Comparison of ENCODE assay signal across 18 cellular contexts in the genomic region with DNA sequence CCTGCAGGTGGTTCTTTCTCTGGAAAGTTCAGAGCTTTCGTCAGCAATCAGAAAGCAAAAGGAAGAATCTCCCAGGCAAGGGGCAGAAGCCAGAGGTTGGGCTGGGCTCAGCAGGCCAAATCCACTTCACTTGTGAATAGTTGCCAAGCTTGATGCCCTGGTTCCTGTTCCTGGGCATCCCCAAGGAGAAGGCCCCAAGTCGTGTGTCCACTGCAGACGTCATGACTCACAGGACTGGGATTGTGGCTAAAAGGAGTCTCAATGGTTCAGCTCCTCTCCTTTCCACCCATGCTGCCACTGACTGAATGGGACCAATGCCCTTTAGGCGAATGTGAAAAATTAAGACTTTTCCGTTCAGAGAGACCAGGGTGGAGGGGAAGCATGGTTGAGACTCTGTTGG. TPM values are rescaled to one million over a fixed set of nuclear protein-coding genes. Genes with fewer than 3 reads are reported as not detected.
A peak's percentile ranks its signal among the peaks of the same experiment; 100 is the strongest.
DNase-seq lines count a peak whose midpoint lies in the region; ATAC-seq and TF ChIP-seq lines count a peak whose summit lies in the region.
"Had no signal": no experiment of that assay in that cellular context is flagged by ENCODE, and none has a peak within 500 bp of the region (broad histone marks: within the 10 kb centered on the region; RNA-seq: fewer than 3 reads in every experiment).

No MANE protein-coding gene starts in this region.

- no peaks in the 10 kb centered on the region for H3K27me3 ChIP-seq in GM23248 (replicated peaks; ENCODE audit: insufficient read depth)
- H3K27me3 ChIP-seq in thyroid gland, result no peaks in the 10 kb centered on the region
- H3K27me3 ChIP-seq: BLaER1, ovary, SJCRH30 had no signal

- H3K9me2 ChIP-seq in GM23248 (ENCODE audit: insufficient read depth), result no peaks in the 10 kb centered on the region

- no peaks in the 10 kb centered on the region for H4K20me1 ChIP-seq in GM23248 (ENCODE audit: insufficient read depth)
- H4K20me1 ChIP-seq: BLaER1 had no signal

- H3K27ac ChIP-seq in GM23248, result peak overlapping the region; percentile 87
- peak overlapping the region in 1 of 3 donors; percentile 1 for H3K27ac ChIP-seq in thyroid gland
- H3K27ac ChIP-seq: BLaER1, lower lobe of right lung, ovary, SJCRH30 had no signal

- H3K9ac ChIP-seq in GM23248, result no peak overlapping the region
- H3K9ac ChIP-seq: BLaER1 had no signal

- intact Hi-C loops in thyroid gland (cut with DNase I), result no loop called here

- H3K9me3 ChIP-seq in GM23248 (ENCODE audit: low read depth) (no peaks in the 10 kb centered on the region), thyroid gland (no peaks in the 10 kb centered on the region)
- H3K9me3 ChIP-seq: BLaER1, lower lobe of right lung, ovary, SJCRH30 had no signal

- DNase-seq in GM23248 (peak; percentile 71), glomerular visceral epithelial cell (ENCODE audit: extremely low spot score) (peak; percentile 79), thyroid gland (peak; percentile 55 to 58), erythroblast (lab: John Stamatoyannopoulos, UW) (no peak), NCI-H446 treated with DMSO at 0.1 percent for 48 hours (lab: John Stamatoyannopoulos, UW) (no peak)
- DNase-seq: activated T-cell treated with anti-CD3 and anti-CD28 coated beads, Interleukin-2, amount 50 U/mL, for 72 hours; KBM-7; lower lobe of right lung; NCI-H1048; NCI-H2081; NCI-H524 treated with DMSO at 0.1 percent for 48 hours; ovary; SJCRH30; stimulated activated CD4-positive, alpha-beta T cell treated with anti-CD3 and anti-CD28 coated beads, Interleukin-4, amount 100 ng/mL, for 4 hours had no signal

- TF ChIP-seq POLR2A in thyroid gland (IDR thresholded peaks at IDR 0.05), result no peak
- no peak for TF ChIP-seq POLR2A in erythroblast (IDR thresholded peaks at IDR 0.05; ENCODE audit: low read length)

- TF ChIP-seq CTCF in thyroid gland (IDR thresholded peaks at IDR 0.05), result no peak

- WGBS in GM23248 (ENCODE audit: low coverage in 1 of 2, low lambda C conversion rate in 2 of 2, missing lambda C conversion rate in 2 of 2), 2 experiments, result 55 to 59% methylated on average over 5 of the region's 5 CpGs
- WGBS in thyroid gland, 2 donors, result 62 to 69% methylated on average over 5 of the region's 5 CpGs

- ATAC-seq in SK-N-SH treated with all-trans-retinoic acid at 6 μM for 48 hours (peak; percentile 23; the same call in 1 of the 3 replicates), HG02884 (IDR thresholded peaks at IDR 0.05; ENCODE audit: unreplicated experiment) (no peak)
- ATAC-seq: activated naive CD4-positive, alpha-beta T cell treated with anti-CD3 and anti-CD28 coated beads, Interleukin-2, amount 50 U/mL, for 72 hours; activated T-cell treated with anti-CD3 and anti-CD28 coated beads, Interleukin-2, amount 50 U/mL, for 72 hours had no signal

- H3K4me3 ChIP-seq in GM23248 (no peak overlapping the region), thyroid gland (replicated peaks in 1 of 3) (no peak overlapping the region)
- H3K4me3 ChIP-seq: BLaER1, lower lobe of right lung, ovary, SJCRH30 had no signal

- H3K36me3 ChIP-seq in GM23248 (ENCODE audit: low read depth) (no peaks in the 10 kb centered on the region), thyroid gland (no peaks in the 10 kb centered on the region)
- H3K36me3 ChIP-seq: ovary had no signal

- no peaks in the 10 kb centered on the region for H3K79me2 ChIP-seq in GM23248 (ENCODE audit: insufficient read depth)

- no peak overlapping the region for H2AFZ ChIP-seq in GM23248

- in situ Hi-C loops in GM23248 (cut with MboI), result no loop called here

- H3F3A ChIP-seq in GM23248 (ENCODE audit: insufficient read depth), result peaks cover 51% of the 10 kb centered on the region

- H3K4me2 ChIP-seq in GM23248 (ENCODE audit: unreplicated experiment), result peak overlapping the region; percentile 57
- H3K4me2 ChIP-seq: BLaER1 had no signal

- H3K4me1 ChIP-seq in GM23248 (ENCODE audit: insufficient read depth), result peaks cover 53% of the 10 kb centered on the region
- peaks cover 0 to 38% of the 10 kb centered on the region in 2 donors for H3K4me1 ChIP-seq in thyroid gland
- H3K4me1 ChIP-seq: SJCRH30 had no signal

TF ChIP-seq in SK-N-SH treated with all-trans-retinoic acid at 6 μM for 48 hours, 23 proteins besides CTCF, POLR2A, EP300 and RAD21:
- no peak for TF ChIP-seq GLIS3 (CRISPR knock-in tag; IDR thresholded peaks at IDR 0.05)

RNA-seq across cellular contexts. Expression of gene TRIM8, which starts 38.6 kb away (rescaled TPM):
- 108 and 114 TPM in 2 replicates for total RNA-seq in GM23248 (2014; rRNA removed; shearing (Covaris generic))
- polyA plus RNA-seq in GM23248 (2016; fragmentation: Nextera tagmentation; extraction: Ambion mirVana), result 35.6 and 37.5 TPM in 2 replicates
- total RNA-seq in thyroid gland, result 100 to 1,000 TPM; 138 to 187 (median 162) TPM

Comparison
In these comparisons a context has a peak if more than half of its experiments do, and no peak if none do; other contexts are left out.
1. DNase-seq: peak in GM23248 (single experiment), glomerular visceral epithelial cell (single experiment) and thyroid gland (2 of 2); none in erythroblast (0 of 2) and NCI-H446 treated with DMSO at 0.1 percent for 48 hours (single experiment).